12 cellular contexts compared by ENCODE assay signal in the genomic region with DNA sequence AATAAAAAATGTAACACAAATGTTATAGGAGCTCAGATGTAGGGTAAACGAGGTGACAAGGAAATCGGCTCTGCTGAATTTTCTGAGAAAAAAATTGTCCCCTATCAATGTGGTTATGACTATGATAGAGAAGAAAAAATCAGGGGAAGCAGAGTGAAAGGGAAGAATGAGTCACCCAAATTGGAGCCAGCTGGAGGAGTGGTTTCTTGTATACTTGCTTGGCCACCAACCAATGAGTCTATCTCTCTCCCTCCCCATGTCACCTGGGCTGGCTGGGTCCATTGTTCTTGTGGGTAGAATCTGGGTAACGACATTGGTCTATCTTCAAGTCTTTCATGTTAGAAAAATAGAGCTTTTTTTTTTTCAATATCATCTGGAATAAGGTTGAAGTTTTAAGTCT.
A peak's percentile ranks its signal among the peaks of the same experiment; 100 is the strongest.
DNase-seq lines count a peak whose midpoint lies in the region; ATAC-seq and TF ChIP-seq lines count a peak whose summit lies in the region.
"Had no signal": no experiment of that assay in that cellular context is flagged by ENCODE, and none has a peak within 500 bp of the region (broad histone marks: within the 10 kb centered on the region; RNA-seq: fewer than 3 reads in every experiment).

No MANE protein-coding gene starts in this region.

- no peak overlapping the region for H3K27ac ChIP-seq in PC-3 (ENCODE audit: low read length)
- H3K27ac ChIP-seq: 22Rv1, esophagus squamous epithelium had no signal

- CTCF ChIA-PET in PC-3 (lab: Charles Lee) = no interaction called here

- H3K4me2 ChIP-seq in PC-3 (ENCODE audit: low read length) = no peak overlapping the region

- no peak overlapping the region for H3K9ac ChIP-seq in PC-3 (ENCODE audit: low read length)

- POLR2A ChIA-PET in PC-3 (lab: Charles Lee; ENCODE audit: unreplicated experiment) = no interaction called here

- H3F3A ChIP-seq in PC-3 (ENCODE audit: low read length, unreplicated experiment) = no peaks in the 10 kb centered on the region

- H3K79me2 ChIP-seq in PC-3 (ENCODE audit: low read length) = no peaks in the 10 kb centered on the region

- no peaks in the 10 kb centered on the region for H3K36me3 ChIP-seq in PC-3 (ENCODE audit: low read depth, low read length)
- H3K36me3 ChIP-seq: esophagus squamous epithelium had no signal

- TF ChIP-seq CTCF in PC-3 (conservative IDR thresholded peaks at IDR 0.05; ENCODE audit: low read depth, low read length) (no peak), epithelial cell of esophagus (IDR thresholded peaks at IDR 0.05; ENCODE audit: insufficient read depth, low read depth, low read length, missing control alignments) (no peak)

- 0 out of 2 replicates have a peak, but pooled peaks cover 9% of the 10 kb centered on the region for H3K9me3 ChIP-seq in PC-3 (ENCODE audit: low read length)
- H3K9me3 ChIP-seq: Caco-2, esophagus squamous epithelium had no signal

- DNase-seq in DMS53 (lab: John Stamatoyannopoulos, UW) (peak; percentile 44), DMS53 treated with DMSO at 0.1 percent for 48 hours (lab: John Stamatoyannopoulos, UW; ENCODE audit: unreplicated experiment) (no peak), PC-3 (peak; percentile 48), epithelial cell of esophagus (ENCODE audit: low read depth) (peak; percentile 70), pulmonary artery endothelial cell (ENCODE audit: low read depth, low spot score) (peak; percentile 15), SK-N-DZ (ENCODE audit: low spot score) (no peak)
- DNase-seq in activated CD4-positive, CD25-positive, alpha-beta regulatory T cell treated with anti-CD3 and anti-CD28 coated beads, Interleukin-2, amount 50 U/mL, for 72 hours = no peak
- DNase-seq: Caco-2, esophagus squamous epithelium, NCI-H1048 had no signal

- H3K27me3 ChIP-seq in PC-3 (ENCODE audit: low read length) = no peaks in the 10 kb centered on the region
- H3K27me3 ChIP-seq: esophagus squamous epithelium had no signal

- H3K4me1 ChIP-seq in PC-3 (ENCODE audit: insufficient read depth, low read length) = no peaks in the 10 kb centered on the region
- H3K4me1 ChIP-seq: Caco-2 had no signal

- no peak overlapping the region for H3K4me3 ChIP-seq in PC-3 (ENCODE audit: low read length)
- no peak overlapping the region for H3K4me3 ChIP-seq in epithelial cell of esophagus (ENCODE audit: low read length)
- H3K4me3 ChIP-seq: esophagus squamous epithelium had no signal

- no peak overlapping the region for H2AFZ ChIP-seq in PC-3 (ENCODE audit: low read length)

- BruUV-seq in PC-3 (replicated peaks; lab: Mats Ljungman, UMichigan) = no TSS peak

- H4K20me1 ChIP-seq in PC-3 (ENCODE audit: low read length) = no peaks in the 10 kb centered on the region

- no peak for ATAC-seq in PC-3
- ATAC-seq in GM21786 (IDR thresholded peaks at IDR 0.05; ENCODE audit: unreplicated experiment) = no peak

- no peaks in the 10 kb centered on the region for H3K9me2 ChIP-seq in PC-3 (replicated peaks; ENCODE audit: low read length)

- intact Hi-C loops in PC-3 (cut with micrococcal nuclease) = no loop called here

Comparison
In these comparisons a context has a peak if more than half of its experiments do, and no peak if none do; other contexts are left out.
1. DNase-seq: peak in DMS53 (single experiment), PC-3 (single experiment), epithelial cell of esophagus (single experiment) and pulmonary artery endothelial cell (single experiment); none in DMS53 treated with DMSO at 0.1 percent for 48 hours (single experiment), activated CD4-positive, CD25-positive, alpha-beta regulatory T cell treated with anti-CD3 and anti-CD28 coated beads, Interleukin-2, amount 50 U/mL, for 72 hours (single experiment) and SK-N-DZ (single experiment).